In the genomic region with DNA sequence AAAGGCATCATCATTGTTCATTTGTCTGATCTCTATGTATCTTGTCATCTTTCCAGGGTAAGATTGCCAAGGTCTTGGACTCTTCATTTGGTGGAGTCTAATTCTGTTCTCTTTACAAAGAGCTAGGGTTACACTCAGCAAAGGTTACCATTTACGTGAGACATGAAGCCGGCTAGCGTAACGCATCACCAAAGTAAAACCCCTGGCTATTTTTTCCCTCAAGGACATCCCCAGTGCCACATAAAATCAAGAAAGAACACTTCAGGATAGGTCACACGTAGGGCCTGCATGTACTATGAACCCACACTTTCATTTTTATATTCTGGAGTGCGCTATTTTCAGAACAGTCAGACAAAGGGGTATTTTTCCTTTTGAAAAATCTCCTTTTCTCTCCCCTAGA, we compare ENCODE assay signal across 20 cellular contexts. TPM values are rescaled to one million over a fixed set of nuclear protein-coding genes. Genes with fewer than 3 reads are reported as not detected.
DNase-seq lines count a peak whose midpoint lies in the region; ATAC-seq and TF ChIP-seq lines count a peak whose summit lies in the region.
"Had no signal": no experiment of that assay in that cellular context is flagged by ENCODE, and none has a peak within 500 bp of the region (broad histone marks: within the 10 kb centered on the region; RNA-seq: fewer than 3 reads in every experiment).

No MANE protein-coding gene starts in this region.

- no peaks in the 10 kb centered on the region for H3K27me3 Mint-ChIP-seq in nephron progenitor cell (ENCODE audit: low read depth, poor library complexity)
- H3K27me3 Mint-ChIP-seq: memory B cell had no signal

- TF ChIP-seq EP300 in esophagus muscularis mucosa (IDR thresholded peaks at IDR 0.05): no peak

- DNase-seq in GM13976 (ENCODE audit: low spot score) (peak; percentile 40), nephron progenitor cell (no peak), middle frontal gyrus (ENCODE audit: extremely low spot score, low spot score) (no peak), esophagus muscularis mucosa (ENCODE audit: extremely low spot score) (no peak), hepatic stellate cell (ENCODE audit: low spot score) (no peak), Ammon's horn (ENCODE audit: low spot score) (no peak)
- DNase-seq: activated CD4-positive, alpha-beta T cell treated with anti-CD3 and anti-CD28 coated beads, Interleukin-2, amount 50 U/mL, for 4 hours; activated T-cell treated with anti-CD3 and anti-CD28 coated beads, Interleukin-2, amount 50 U/mL, for 1 hour; Caco-2; H9; MV-4-11; NCI-H774; retina had no signal

- H3K36me3 Mint-ChIP-seq in nephron progenitor cell (ENCODE audit: low read depth): no peaks in the 10 kb centered on the region
- H3K36me3 Mint-ChIP-seq: activated naive CD4-positive, alpha-beta T cell treated with anti-CD3 and anti-CD28 coated beads, Interleukin-2, amount 50 U/mL, for 72 hours had no signal

- no peak for TF ChIP-seq POLR2A in esophagus muscularis mucosa (IDR thresholded peaks at IDR 0.05; ENCODE audit: low read depth)

- in situ Hi-C loops in GM13976 (cut with MboI; ENCODE audit: low sequenced_read_pairs, unreplicated experiment): no loop called here

- 85% methylated on average over 6 of the region's 6 CpGs for WGBS in esophagus muscularis mucosa

- peaks cover 22% of the 10 kb centered on the region for H3K4me1 Mint-ChIP-seq in nephron progenitor cell
- H3K4me1 Mint-ChIP-seq: H9 had no signal

- H3K4me3 Mint-ChIP-seq in nephron progenitor cell: no peak overlapping the region
- H3K4me3 Mint-ChIP-seq: H9, memory B cell, nephron had no signal

- H3K9me3 Mint-ChIP-seq in nephron progenitor cell: peaks cover 5% of the 10 kb centered on the region
- H3K9me3 Mint-ChIP-seq: activated naive CD4-positive, alpha-beta T cell treated with anti-CD3 and anti-CD28 coated beads, Interleukin-2, amount 50 U/mL, for 72 hours; memory B cell had no signal

- no peak overlapping the region for H3K27ac ChIP-seq in esophagus muscularis mucosa (replicated peaks in 1 of 4)

- H3K4me3 ChIP-seq in esophagus muscularis mucosa: no peak overlapping the region

- no peaks in the 10 kb centered on the region for H3K27me3 ChIP-seq in esophagus muscularis mucosa

- ATAC-seq in GM21447 (IDR thresholded peaks at IDR 0.05; ENCODE audit: unreplicated experiment) (peak; percentile 83), HG03432 (IDR thresholded peaks at IDR 0.05; ENCODE audit: unreplicated experiment) (peak; percentile 79)
- ATAC-seq: activated naive CD4-positive, alpha-beta T cell treated with anti-CD3 and anti-CD28 coated beads, Interleukin-2, amount 50 U/mL, for 72 hours had no signal

- H3K9me3 ChIP-seq in esophagus muscularis mucosa: no peaks in the 10 kb centered on the region
- H3K9me3 ChIP-seq: Caco-2 had no signal

- TF ChIP-seq CTCF in GM13976 (IDR thresholded peaks at IDR 0.05; ENCODE audit: borderline replicate concordance, control extremely low read depth, extremely low read depth, insufficient read depth, missing control alignments): no peak
- no peak for TF ChIP-seq CTCF in nephron progenitor cell (IDR thresholded peaks at IDR 0.05)
- TF ChIP-seq CTCF in esophagus muscularis mucosa (IDR thresholded peaks at IDR 0.05): no peak

- intact Hi-C loops in esophagus muscularis mucosa (cut with DNase I): no loop called here

- H3K4me1 ChIP-seq in esophagus muscularis mucosa: no peaks in the 10 kb centered on the region
- H3K4me1 ChIP-seq: Caco-2 had no signal

- H3K36me3 ChIP-seq in esophagus muscularis mucosa: no peaks in the 10 kb centered on the region

- peak overlapping the region; percentile 32 for H3K27ac Mint-ChIP-seq in nephron progenitor cell
- H3K27ac Mint-ChIP-seq: activated naive CD4-positive, alpha-beta T cell treated with anti-CD3 and anti-CD28 coated beads, Interleukin-2, amount 50 U/mL, for 72 hours; H9; memory B cell; nephron had no signal

RNA-seq across cellular contexts. Expression of a gene that starts 20.0 kb away (rescaled TPM):
- 10 to 100 TPM; 19.4 to 35.6 (median 30.0) TPM for total RNA-seq in esophagus muscularis mucosa
- total RNA-seq: activated naive CD4-positive, alpha-beta T cell treated with anti-CD3 and anti-CD28 coated beads, Interleukin-2, amount 50 U/mL, for 72 hours; Caco-2; dermis microvascular lymphatic vessel endothelial cell; H9 had no signal

RNA-seq across cellular contexts. Expression of a gene that starts 41.6 kb away (rescaled TPM):
- under 1 TPM in 1 of 4 donors, not detected in 3; 0.39 TPM for total RNA-seq in esophagus muscularis mucosa
- total RNA-seq: Caco-2, dermis microvascular lymphatic vessel endothelial cell, H9, subcutaneous adipose tissue had no signal
